ENCODE assay signal across 17 cellular contexts in the genomic region with DNA sequence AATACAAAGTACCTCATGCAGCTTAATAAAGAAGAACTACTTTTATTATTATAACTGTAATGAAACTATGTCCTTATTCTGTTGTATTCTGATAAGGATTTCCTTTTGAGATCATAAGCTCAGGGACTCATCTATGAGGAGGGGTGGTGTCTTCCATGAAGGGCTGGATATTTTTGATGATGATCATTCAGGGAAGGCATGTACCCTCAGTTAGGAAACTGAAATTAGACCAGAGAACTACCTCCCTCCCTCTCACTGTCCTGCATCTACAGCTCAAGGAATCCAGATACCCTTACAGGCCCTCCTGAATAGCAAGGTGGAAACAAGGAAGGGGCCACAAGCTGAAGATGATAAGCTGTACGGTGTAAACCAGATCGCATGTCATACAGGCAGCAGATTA.
DNase-seq lines count a peak whose midpoint lies in the region; ATAC-seq and TF ChIP-seq lines count a peak whose summit lies in the region.
"Had no signal": no experiment of that assay in that cellular context is flagged by ENCODE, and none has a peak within 500 bp of the region (broad histone marks: within the 10 kb centered on the region; RNA-seq: fewer than 3 reads in every experiment).

No MANE protein-coding gene starts in this region.

- H3K4me2 ChIP-seq in osteoblast (ENCODE audit: insufficient read depth, low read length), result peak overlapping the region; percentile 72

- peaks cover 0 to 50% of the 10 kb centered on the region in 2 donors for H3K4me1 ChIP-seq in right atrium auricular region
- H3K4me1 ChIP-seq in osteoblast (ENCODE audit: insufficient read depth, low read length), result peaks cover 40% of the 10 kb centered on the region

- H3K27ac ChIP-seq in right atrium auricular region (peak overlapping the region; percentile 58 to 80), coronary artery (peak overlapping the region; percentile 69 to 84), osteoblast (ENCODE audit: low read depth, low read length) (peak overlapping the region; percentile 82)

- peak overlapping the region; percentile 35 for H2AFZ ChIP-seq in osteoblast (ENCODE audit: low read length)

- ATAC-seq in HG02763 (IDR thresholded peaks at IDR 0.05; ENCODE audit: unreplicated experiment) (no peak), esophagus mucosa (no peak)
- ATAC-seq: HCT116 had no signal

- H3K9me3 ChIP-seq in right atrium auricular region, result no peaks in the 10 kb centered on the region
- H3K9me3 ChIP-seq in osteoblast (ENCODE audit: low read depth, low read length), result no peaks in the 10 kb centered on the region
- H3K9me3 ChIP-seq: testis had no signal

- no peaks in the 10 kb centered on the region for H3K79me2 ChIP-seq in osteoblast (ENCODE audit: insufficient read depth, low read length)

- H3K4me3 ChIP-seq in right atrium auricular region (no peak overlapping the region), coronary artery (no peak overlapping the region), osteoblast (ENCODE audit: insufficient read depth, low read length) (no peak overlapping the region)
- H3K4me3 ChIP-seq: testis had no signal

- intact Hi-C loops in cardiac septum (cut with DNase I), result loop anchor here (5.0 kb wide), 1 partner anchor 77 kb away; no protein-coding TSS in a partner anchor

- no peaks in the 10 kb centered on the region for H3K27me3 ChIP-seq in right atrium auricular region
- no peaks in the 10 kb centered on the region for H3K27me3 ChIP-seq in osteoblast (ENCODE audit: insufficient read depth, low read length)
- H3K27me3 ChIP-seq: testis had no signal

- TF ChIP-seq CTCF in right atrium auricular region (IDR thresholded peaks at IDR 0.05) (no peak), coronary artery (IDR thresholded peaks at IDR 0.05) (no peak), osteoblast (IDR thresholded peaks at IDR 0.05; ENCODE audit: extremely low read depth, low read depth, low read length) (no peak)

- no peaks in the 10 kb centered on the region for H4K20me1 ChIP-seq in osteoblast (ENCODE audit: insufficient read depth, low read length)

- DNase-seq in right atrium auricular region (ENCODE audit: low spot score), result no peak
- no peak for DNase-seq in cardiac septum (ENCODE audit: low spot score)
- no peak for DNase-seq in coronary artery (ENCODE audit: low spot score)
- no peak for DNase-seq in osteoblast (ENCODE audit: insufficient read length, low spot score, missing footprints)
- DNase-seq in DMS53 treated with DMSO at 0.1 percent for 48 hours (lab: John Stamatoyannopoulos, UW; ENCODE audit: unreplicated experiment), result no peak
- no peak for DNase-seq in GDM1 (lab: John Stamatoyannopoulos, UW)
- DNase-seq: activated CD4-positive, alpha-beta memory T cell treated with anti-CD3 and anti-CD28 coated beads for 36 hours; activated effector memory CD4-positive, alpha-beta T cell treated with anti-CD3 and anti-CD28 coated beads, Interleukin-2, amount 50 U/mL, for 16 hours; glutamatergic neuron; left colon; NCI-H1092 treated with DMSO at 0.1 percent for 48 hours; NCI-H2227 treated with DMSO at 0.1 percent for 48 hours; stimulated activated CD4-positive, alpha-beta T cell treated with anti-CD3 and anti-CD28 coated beads, Interleukin-12 subunit alpha, Interleukin-12 subunit beta, amount 100 ng/mL, for 4 hours; testis had no signal

- H3K36me3 ChIP-seq in right atrium auricular region, result no peaks in the 10 kb centered on the region
- no peaks in the 10 kb centered on the region for H3K36me3 ChIP-seq in osteoblast (ENCODE audit: insufficient read depth, low read length)
